Comparison of ENCODE assay signal across 22 cellular contexts in the genomic region with DNA sequence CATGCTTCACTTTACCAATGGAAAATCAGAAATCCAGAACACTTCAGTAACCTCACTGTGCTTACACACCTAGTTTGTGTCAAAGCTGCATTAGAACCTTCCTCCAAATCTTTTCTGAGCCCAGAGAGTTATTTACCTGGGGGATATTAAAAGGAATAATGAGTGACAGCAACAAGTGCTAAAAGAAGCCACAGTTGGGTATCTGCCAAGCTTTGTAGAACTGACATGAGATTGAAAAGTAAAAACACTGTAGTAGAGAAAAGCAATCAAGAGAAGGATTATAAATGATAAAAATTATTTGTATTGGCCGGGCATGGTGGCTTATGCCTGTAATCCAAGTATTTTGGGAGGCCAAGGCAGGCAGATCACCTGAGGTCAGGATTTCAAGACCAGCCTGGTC.
"Had no signal": no experiment of that assay in that cellular context is flagged by ENCODE, and none has a peak within 500 bp of the region (broad histone marks: within the 10 kb centered on the region; RNA-seq: fewer than 3 reads in every experiment).

No MANE protein-coding gene starts in this region.

- H2AFZ ChIP-seq: hepatocyte, parathyroid adenoma had no signal

- H3K4me3 ChIP-seq: hepatocyte, left ventricle myocardium inferior, lung, mucosa of descending colon, smooth muscle cell, tibial nerve, uterus had no signal

- H3K27me3 ChIP-seq: hepatocyte, tibial nerve, uterus had no signal

- DNase-seq: islet precursor cell; left ventricle myocardium inferior; midbrain; mucosa of descending colon; naive thymus-derived CD8-positive, alpha-beta T cell; occipital lobe; right cardiac atrium; stimulated activated CD4-positive, alpha-beta T cell treated with anti-CD3 and anti-CD28 coated beads, Interleukin-1b, Interleukin-23, amount 100 ng/mL, for 48 hours; stimulated activated CD4-positive, alpha-beta T cell treated with anti-CD3 and anti-CD28 coated beads, Interleukin-2, amount 100 ng/mL, for 48 hours; stimulated activated CD4-positive, alpha-beta T cell treated with anti-CD3 and anti-CD28 coated beads, Interleukin-4, amount 100 ng/mL, for 4 hours; stimulated activated CD8-positive, alpha-beta memory T cell treated with anti-CD3 and anti-CD28 coated beads, Interleukin-4, amount 100 ng/mL, for 48 hours; stimulated activated naive CD4-positive, alpha-beta T cell treated with Interleukin-2 at 50 U/mL for 16 hours; stimulated activated naive CD8-positive, alpha-beta T cell treated with anti-CD3 and anti-CD28 coated beads, Interleukin-15, amount 100 ng/mL, for 72 hours; substantia nigra; uterus had no signal

- H3K9ac ChIP-seq: parathyroid adenoma had no signal

- H3K9me3 ChIP-seq: left ventricle myocardium inferior, mucosa of descending colon, tibial nerve, uterus had no signal

- H3K36me3 ChIP-seq: left ventricle myocardium inferior, tibial nerve, uterus had no signal

- H3K79me2 ChIP-seq: hepatocyte, parathyroid adenoma had no signal

- H3K4me2 ChIP-seq: hepatocyte, smooth muscle cell had no signal

- H3K27ac ChIP-seq: hepatocyte, left ventricle myocardium inferior, parathyroid adenoma, tibial nerve, uterus had no signal

- ATAC-seq: mucosa of descending colon; naive thymus-derived CD8-positive, alpha-beta T cell; right cardiac atrium; sciatic nerve; stimulated activated memory B cell treated with anti-CD40 and anti-IgM and Interleukin-4, amounts not matched to agents 10 μg/mL and 1 μg/mL and 100 μg/mL, for 72 hours; stimulated activated naive CD8-positive, alpha-beta T cell treated with anti-CD3 and anti-CD28 coated beads, Interleukin-15, amount 100 ng/mL, for 72 hours had no signal

- H3K4me1 ChIP-seq: parathyroid adenoma, uterus had no signal
